Comparison of ENCODE assay signal across 16 cellular contexts in the genomic region with DNA sequence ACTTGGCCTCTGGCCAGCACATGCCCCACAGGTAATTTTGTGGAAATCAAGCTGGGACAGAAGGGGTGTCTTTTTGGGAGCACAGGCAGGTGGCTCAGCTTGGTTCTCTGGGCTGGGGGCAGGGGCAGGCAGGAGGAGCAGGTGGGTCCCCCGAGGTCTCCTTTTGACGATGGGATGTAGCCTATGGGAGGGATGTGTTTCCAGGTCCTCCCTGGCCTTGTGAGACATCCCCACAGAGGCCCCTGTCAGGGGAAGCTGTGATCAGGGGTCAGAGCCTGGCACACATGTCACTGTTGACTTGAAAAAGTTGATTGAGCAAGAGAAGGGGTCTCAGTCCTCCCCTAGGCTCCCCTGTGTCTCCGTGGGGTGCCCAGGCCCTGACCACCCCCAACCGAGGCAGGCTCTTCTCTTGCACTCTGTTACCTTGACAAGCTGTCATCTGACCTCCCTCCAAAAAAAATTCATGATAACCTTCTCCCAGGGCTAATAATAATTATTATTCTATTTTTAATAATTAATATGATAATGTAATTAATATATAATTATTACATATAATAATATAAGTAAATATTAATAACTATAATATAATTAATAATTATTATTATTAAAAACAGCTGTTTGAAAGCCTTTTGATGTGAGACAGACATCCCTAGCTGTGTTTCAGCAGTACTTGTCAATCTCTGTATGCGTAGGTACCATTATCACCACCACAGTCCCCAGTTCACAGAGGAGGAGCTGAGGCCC.
DNase-seq lines count a peak whose midpoint lies in the region; ATAC-seq, FAIRE-seq and TF ChIP-seq lines count a peak whose summit lies in the region.
"Had no signal": no experiment of that assay in that cellular context is flagged by ENCODE, and none has a peak within 500 bp of the region (broad histone marks: within the 10 kb centered on the region; RNA-seq: fewer than 3 reads in every experiment).

No MANE protein-coding gene starts in this region.

- no peak for DNase-seq in activated CD8-positive, alpha-beta T cell treated with anti-CD3 and anti-CD28 coated beads, Interleukin-2, amount 10 ng/mL, durations not matched to agents 7 days and 5 days
- DNase-seq in activated CD8-positive, alpha-beta T cell treated with anti-CD3 and anti-CD28 coated beads for 36 hours: no peak
- no peak for DNase-seq in CD4-positive, alpha-beta memory T cell
- no peak for DNase-seq in effector memory CD8-positive, alpha-beta T cell
- no peak for DNase-seq in frontal cortex (ENCODE audit: low spot score in 2 of 2)
- DNase-seq in omental fat pad (ENCODE audit: low spot score): no peak
- DNase-seq: DMS 273 treated with DMSO at 0.1 percent for 48 hours, HFFc6, KBM-7, NCI-H1105, NCI-H1694 treated with DMSO at 0.1 percent for 48 hours, Peyer's patch, Right ventricle myocardium superior had no signal

- H3K79me2 ChIP-seq in Loucy (ENCODE audit: insufficient read depth, low read length): peaks cover 63% of the 10 kb centered on the region

- H3F3A ChIP-seq in Loucy (ENCODE audit: low read depth): peaks cover 19% of the 10 kb centered on the region

- no peaks in the 10 kb centered on the region for H3K36me3 ChIP-seq in CD4-positive, alpha-beta memory T cell (ENCODE audit: insufficient read depth, low read length)
- H3K36me3 ChIP-seq in Loucy (ENCODE audit: insufficient read depth, low read length): peaks cover 6% of the 10 kb centered on the region; the same call in 1 of the 2 replicates
- H3K36me3 ChIP-seq: Peyer's patch had no signal

- H3K4me1 Mint-ChIP-seq in activated CD8-positive, alpha-beta T cell treated with anti-CD3 and anti-CD28 coated beads, Interleukin-2, amount 10 ng/mL, durations not matched to agents 7 days and 5 days (ENCODE audit: low read depth): peaks cover 28% of the 10 kb centered on the region
- H3K4me1 Mint-ChIP-seq in activated CD8-positive, alpha-beta T cell treated with anti-CD3 and anti-CD28 coated beads for 36 hours (ENCODE audit: low read depth): peaks cover 20% of the 10 kb centered on the region
- H3K4me1 Mint-ChIP-seq in CD4-positive, alpha-beta memory T cell: peaks cover 20 to 31% (median 26%) of the 10 kb centered on the region in 4 donors
- peaks cover 18 to 24% of the 10 kb centered on the region in 2 donors for H3K4me1 Mint-ChIP-seq in effector memory CD8-positive, alpha-beta T cell (ENCODE audit: low read depth in 2 of 2)

- H3K9ac ChIP-seq in Loucy (ENCODE audit: low read depth, low read length, poor library complexity, severe bottlenecking): peak overlapping the region; percentile 88

- H3K4me3 ChIP-seq in CD4-positive, alpha-beta memory T cell (ENCODE audit: low read length in 2 of 2): no peak overlapping the region
- peak overlapping the region; percentile 73 for H3K4me3 ChIP-seq in Loucy (ENCODE audit: low read length, poor library complexity, severe bottlenecking)
- H3K4me3 ChIP-seq: Peyer's patch had no signal

- TF ChIP-seq CTCF in activated CD8-positive, alpha-beta T cell treated with anti-CD3 and anti-CD28 coated beads for 36 hours (IDR thresholded peaks at IDR 0.05): no peak
- TF ChIP-seq CTCF in Loucy (conservative IDR thresholded peaks at IDR 0.05; ENCODE audit: low read length) (no peak), omental fat pad (IDR thresholded peaks at IDR 0.05) (no peak)

- H4K20me1 ChIP-seq in Loucy (ENCODE audit: insufficient read depth, low read length, poor library complexity, severe bottlenecking): peaks cover 42% of the 10 kb centered on the region

- H3K9me3 Mint-ChIP-seq in activated CD8-positive, alpha-beta T cell treated with anti-CD3 and anti-CD28 coated beads, Interleukin-2, amount 10 ng/mL, durations not matched to agents 7 days and 5 days (ENCODE audit: insufficient read depth): no peaks in the 10 kb centered on the region
- H3K9me3 Mint-ChIP-seq in activated CD8-positive, alpha-beta T cell treated with anti-CD3 and anti-CD28 coated beads for 36 hours: no peaks in the 10 kb centered on the region
- peaks cover 0 to 1% (median 0%) of the 10 kb centered on the region in 8 donors for H3K9me3 Mint-ChIP-seq in CD4-positive, alpha-beta memory T cell
- no peaks in the 10 kb centered on the region for H3K9me3 Mint-ChIP-seq in effector memory CD8-positive, alpha-beta T cell
- H3K9me3 Mint-ChIP-seq: HFFc6 had no signal

- H3K27ac Mint-ChIP-seq in activated CD8-positive, alpha-beta T cell treated with anti-CD3 and anti-CD28 coated beads, Interleukin-2, amount 10 ng/mL, durations not matched to agents 7 days and 5 days: peak overlapping the region; percentile 15
- H3K27ac Mint-ChIP-seq in activated CD8-positive, alpha-beta T cell treated with anti-CD3 and anti-CD28 coated beads for 36 hours: no peak overlapping the region
- peak overlapping the region in 4 of 7 donors; percentile 64 to 83 (median 80) for H3K27ac Mint-ChIP-seq in CD4-positive, alpha-beta memory T cell
- H3K27ac Mint-ChIP-seq in effector memory CD8-positive, alpha-beta T cell: peak overlapping the region; percentile 95 to 96
- H3K27ac Mint-ChIP-seq: B cell, HFFc6 had no signal

- H2AFZ ChIP-seq in Loucy (ENCODE audit: low read length): no peak overlapping the region

- POLR2A ChIA-PET in activated CD8-positive, alpha-beta T cell treated with anti-CD3 and anti-CD28 coated beads, Interleukin-2, amount 10 ng/mL, durations not matched to agents 7 days and 5 days (lab: Charles Lee): interaction anchor here (0.8 to 1.8 kb wide), 3 partner anchors 14 to 261 kb away, joined by 4 to 7 read pairs (median 7); a partner anchor contains a TSS
- POLR2A ChIA-PET in activated CD8-positive, alpha-beta T cell treated with anti-CD3 and anti-CD28 coated beads for 36 hours (lab: Charles Lee): interaction anchor here (1.2 kb wide), 1 partner anchor 167 kb away, joined by 3 read pairs; no protein-coding TSS in a partner anchor
- POLR2A ChIA-PET in CD4-positive, alpha-beta memory T cell (lab: Charles Lee; ENCODE audit: partially characterized antibody): interaction anchor here (1.6 kb wide), 1 partner anchor 261 kb away, joined by 4 read pairs; a partner anchor contains a TSS

- intact Hi-C loops in activated CD8-positive, alpha-beta T cell treated with anti-CD3 and anti-CD28 coated beads for 36 hours (cut with micrococcal nuclease): no loop called here
- intact Hi-C loops in CD4-positive, alpha-beta memory T cell (cut with micrococcal nuclease): no loop called here

- no peak for ATAC-seq in activated CD8-positive, alpha-beta T cell treated with anti-CD3 and anti-CD28 coated beads, Interleukin-2, amount 10 ng/mL, durations not matched to agents 7 days and 5 days
- no peak for ATAC-seq in activated CD8-positive, alpha-beta T cell treated with anti-CD3 and anti-CD28 coated beads for 36 hours
- no peak for ATAC-seq in effector memory CD8-positive, alpha-beta T cell (replicated peaks)
- no peak for ATAC-seq in omental fat pad (ENCODE audit: low FRiP score)

- H3K9me2 ChIP-seq in Loucy (replicated peaks; ENCODE audit: low read depth, low read length): no peaks in the 10 kb centered on the region

- no peak overlapping the region for H3K27ac ChIP-seq in CD4-positive, alpha-beta memory T cell (ENCODE audit: low read depth, low read length)
- H3K27ac ChIP-seq: HL-60, Peyer's patch had no signal

- no peaks in the 10 kb centered on the region for H3K27me3 Mint-ChIP-seq in activated CD8-positive, alpha-beta T cell treated with anti-CD3 and anti-CD28 coated beads, Interleukin-2, amount 10 ng/mL, durations not matched to agents 7 days and 5 days (ENCODE audit: low read depth)
- no peaks in the 10 kb centered on the region for H3K27me3 Mint-ChIP-seq in activated CD8-positive, alpha-beta T cell treated with anti-CD3 and anti-CD28 coated beads for 36 hours
- H3K27me3 Mint-ChIP-seq in CD4-positive, alpha-beta memory T cell: no peaks in the 10 kb centered on the region
- no peaks in the 10 kb centered on the region for H3K27me3 Mint-ChIP-seq in effector memory CD8-positive, alpha-beta T cell
- H3K27me3 Mint-ChIP-seq: B cell had no signal

- no peaks in the 10 kb centered on the region for H3K27me3 ChIP-seq in CD4-positive, alpha-beta memory T cell (ENCODE audit: insufficient read depth, low read length)
- H3K27me3 ChIP-seq in Loucy (ENCODE audit: insufficient read depth, low read length, poor library complexity, severe bottlenecking): no peaks in the 10 kb centered on the region
- H3K27me3 ChIP-seq: Peyer's patch had no signal

- H3K4me3 Mint-ChIP-seq in activated CD8-positive, alpha-beta T cell treated with anti-CD3 and anti-CD28 coated beads, Interleukin-2, amount 10 ng/mL, durations not matched to agents 7 days and 5 days: peak overlapping the region; percentile 75
- H3K4me3 Mint-ChIP-seq in activated CD8-positive, alpha-beta T cell treated with anti-CD3 and anti-CD28 coated beads for 36 hours: no peak overlapping the region
- no peak overlapping the region for H3K4me3 Mint-ChIP-seq in CD4-positive, alpha-beta memory T cell
- H3K4me3 Mint-ChIP-seq in effector memory CD8-positive, alpha-beta T cell: no peak overlapping the region
- H3K4me3 Mint-ChIP-seq: B cell, HFFc6 had no signal

- H3K9me3 ChIP-seq in CD4-positive, alpha-beta memory T cell (ENCODE audit: control insufficient read depth in 1 of 2, low read length in 2 of 2): no peaks in the 10 kb centered on the region
- H3K9me3 ChIP-seq in Loucy (ENCODE audit: insufficient read depth, low read depth, low read length): no peaks in the 10 kb centered on the region
- H3K9me3 ChIP-seq: Peyer's patch had no signal

- no peak for FAIRE-seq in frontal cortex (lab: Jason Lieb, UNC)

- CTCF ChIA-PET in activated CD8-positive, alpha-beta T cell treated with anti-CD3 and anti-CD28 coated beads, Interleukin-2, amount 10 ng/mL, durations not matched to agents 7 days and 5 days (lab: Charles Lee): interaction anchor here (1.2 to 5.0 kb wide), 4 partner anchors 45 to 137 kb away, joined by 3 to 30 read pairs (median 8); no protein-coding TSS in a partner anchor
- CTCF ChIA-PET in activated CD8-positive, alpha-beta T cell treated with anti-CD3 and anti-CD28 coated beads for 36 hours (lab: Charles Lee): interaction anchor here (2.1 to 2.2 kb wide), 2 partner anchors 46 to 134 kb away, joined by 8 to 10 read pairs; no protein-coding TSS in a partner anchor
- CTCF ChIA-PET in CD4-positive, alpha-beta memory T cell (lab: Charles Lee; ENCODE audit: partially characterized antibody): interaction anchor here (1.1 to 2.0 kb wide), 2 partner anchors 62 to 135 kb away, joined by 3 to 14 read pairs; no protein-coding TSS in a partner anchor

- peaks cover 30% of the 10 kb centered on the region for H3K4me1 ChIP-seq in CD4-positive, alpha-beta memory T cell (ENCODE audit: insufficient read depth, low read length)
- H3K4me1 ChIP-seq in Loucy (ENCODE audit: insufficient read depth, low read length, poor library complexity, severe bottlenecking): peaks cover 75% of the 10 kb centered on the region
- H3K4me1 ChIP-seq: Peyer's patch had no signal

- peak overlapping the region; percentile 99 for H3K4me2 ChIP-seq in Loucy (ENCODE audit: low read depth, low read length, poor library complexity, severe bottlenecking)

- no peaks in the 10 kb centered on the region for H3K36me3 Mint-ChIP-seq in activated CD8-positive, alpha-beta T cell treated with anti-CD3 and anti-CD28 coated beads, Interleukin-2, amount 10 ng/mL, durations not matched to agents 7 days and 5 days (ENCODE audit: low read depth)
- H3K36me3 Mint-ChIP-seq in activated CD8-positive, alpha-beta T cell treated with anti-CD3 and anti-CD28 coated beads for 36 hours (ENCODE audit: low read depth): no peaks in the 10 kb centered on the region
- H3K36me3 Mint-ChIP-seq in CD4-positive, alpha-beta memory T cell: no peaks in the 10 kb centered on the region
- H3K36me3 Mint-ChIP-seq in effector memory CD8-positive, alpha-beta T cell (ENCODE audit: insufficient read depth): peaks cover 9% of the 10 kb centered on the region
